1 cellular context compared by ENCODE assay signal in the genomic region with DNA sequence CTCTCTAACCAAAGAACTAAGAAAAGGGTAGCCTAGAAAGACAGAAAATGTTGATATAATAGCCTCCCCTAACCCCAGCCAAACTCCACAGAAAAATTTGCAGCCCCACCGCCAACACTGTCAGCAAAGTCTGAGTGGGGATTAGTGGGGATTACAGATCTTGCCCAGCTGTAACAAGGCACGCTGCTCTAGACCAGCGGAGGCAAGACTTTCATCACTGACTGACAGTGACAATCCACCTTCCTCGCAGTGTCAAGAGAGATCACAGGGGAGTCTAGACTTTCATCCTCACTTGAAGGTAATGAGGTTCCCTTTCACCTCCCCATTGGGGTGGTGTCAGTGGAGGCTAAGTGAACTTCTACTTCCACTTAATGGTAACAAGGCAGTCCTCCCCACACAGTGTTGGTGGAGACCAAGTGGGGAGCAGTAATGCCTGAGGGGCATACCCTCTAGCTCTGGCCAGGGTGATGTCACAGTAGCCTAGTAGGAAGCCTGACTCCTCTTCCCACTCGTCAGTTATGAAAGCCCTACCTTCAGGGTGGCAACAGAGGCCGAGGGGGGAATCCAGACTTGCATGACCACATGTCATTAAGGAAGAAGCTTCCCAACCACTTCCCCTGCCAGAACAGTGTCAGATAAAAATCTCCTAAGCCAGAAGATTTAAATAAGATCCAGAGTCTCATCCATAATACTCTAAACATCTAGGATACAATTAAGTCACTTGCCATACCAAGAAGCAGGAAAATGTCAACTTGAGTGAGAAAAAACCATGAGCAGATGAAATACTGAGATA.
TF ChIP-seq lines count a peak whose summit lies in the region.

No MANE protein-coding gene starts in this region.

TF ChIP-seq in HEK293, 187 proteins besides CTCF, POLR2A, EP300 and RAD21 (continued from another document):
- TF ChIP-seq ZNF148 (tag by site-specific recombination; IDR thresholded peaks at IDR 0.05; ENCODE audit: borderline replicate concordance), result no peak
